Comparison of ENCODE assay signal across 5 cellular contexts in the genomic region with DNA sequence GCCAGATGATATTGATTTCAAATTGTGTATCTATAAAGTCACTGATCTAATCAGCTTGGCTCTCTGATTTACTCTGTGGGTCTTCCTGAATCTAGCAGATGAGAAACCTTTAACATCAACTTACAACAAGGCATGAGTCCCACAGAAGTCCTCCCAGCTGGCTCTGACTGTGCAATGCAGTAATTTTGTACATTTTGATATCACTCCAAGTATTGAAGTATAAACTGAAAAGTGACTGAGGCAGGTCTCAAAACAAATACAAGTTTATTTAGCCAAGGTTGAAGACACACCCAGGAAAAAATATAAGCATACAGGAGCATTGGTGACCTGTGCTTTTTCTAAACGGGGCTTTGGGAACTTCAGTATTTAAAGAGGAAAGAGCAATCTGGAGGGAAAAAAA.
"Had no signal": no experiment of that assay in that cellular context is flagged by ENCODE, and none has a peak within 500 bp of the region (broad histone marks: within the 10 kb centered on the region; RNA-seq: fewer than 3 reads in every experiment).

No MANE protein-coding gene starts in this region.

- H3K4me3 ChIP-seq: GM23248, K562 had no signal

- H3K27ac ChIP-seq: GM23248 had no signal

- H3K4me3 Mint-ChIP-seq: H9 had no signal

- DNase-seq: GM23248, H9, HCEC 1CT, IMR-90 had no signal

- ATAC-seq: K562 had no signal

- H2AFZ ChIP-seq: GM23248 had no signal

- H3K9me3 Mint-ChIP-seq: H9 had no signal
